In the genomic region with DNA sequence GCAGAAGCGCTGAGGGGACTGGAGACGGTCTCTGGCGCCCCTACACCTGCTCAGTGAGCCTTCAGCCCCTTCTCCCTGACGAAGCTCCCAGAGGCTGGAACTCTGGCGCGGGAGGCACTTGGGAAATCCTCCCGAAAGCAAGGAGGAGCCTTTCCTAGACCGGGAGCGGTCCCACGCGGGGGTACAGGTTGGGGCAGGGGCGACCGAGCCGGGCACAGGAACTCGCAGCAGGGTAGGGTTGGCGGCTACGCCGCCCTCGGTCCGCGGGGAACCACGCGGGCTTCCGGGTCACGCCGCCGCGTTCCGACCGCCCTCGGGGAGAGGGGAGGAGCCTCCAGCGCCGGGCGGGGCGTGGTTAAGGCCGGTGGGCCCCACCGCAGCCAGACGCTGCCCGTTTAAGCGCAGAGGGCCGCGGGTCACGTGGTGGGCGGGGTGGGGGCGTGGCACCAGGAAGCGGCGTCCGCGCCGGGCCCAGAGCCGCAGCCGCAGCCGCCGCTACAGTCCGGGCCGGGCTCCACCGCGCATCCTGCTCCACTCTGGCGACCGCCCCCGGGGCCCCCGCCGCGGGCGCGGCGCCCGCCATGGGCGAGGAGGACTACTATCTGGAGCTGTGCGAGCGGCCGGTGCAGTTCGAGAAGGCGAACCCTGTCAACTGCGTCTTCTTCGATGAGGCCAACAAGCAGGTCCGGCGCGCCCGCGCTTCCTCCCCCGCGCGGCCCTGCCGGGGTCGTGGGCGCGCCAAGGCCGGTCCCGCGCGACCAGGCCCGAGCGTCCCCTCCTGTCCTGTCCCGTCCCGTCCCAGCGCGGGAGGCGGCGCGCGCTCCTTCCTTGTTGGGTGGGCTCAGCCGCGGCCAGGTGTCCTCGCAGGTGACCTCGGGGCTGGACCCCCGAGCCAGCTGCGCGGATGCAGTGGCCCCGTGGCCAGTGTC, we compare ENCODE assay signal across 8 cellular contexts. TPM values are rescaled to one million over a fixed set of nuclear protein-coding genes. Genes with fewer than 3 reads are reported as not detected.
A peak's percentile ranks its signal among the peaks of the same experiment; 100 is the strongest.
DNase-seq lines count a peak whose midpoint lies in the region; ATAC-seq and TF ChIP-seq lines count a peak whose summit lies in the region.

RMC1 (plus strand) TSS at position 474 of the 929 bp plus-strand sequence; CDS start at position 582, 108 bp downstream.

- H3K27me3 ChIP-seq in CD4-positive, alpha-beta memory T cell (ENCODE audit: insufficient read depth, low read length) = no peaks in the 10 kb centered on the region
- no peaks in the 10 kb centered on the region for H3K27me3 ChIP-seq in lower lobe of right lung (ENCODE audit: low read depth)

- no peaks in the 10 kb centered on the region for H3K9me3 ChIP-seq in CD4-positive, alpha-beta memory T cell (ENCODE audit: control insufficient read depth in 1 of 2, low read length in 2 of 2)
- H3K9me3 ChIP-seq in lower lobe of right lung = no peaks in the 10 kb centered on the region

- no peak for TF ChIP-seq CTCF in activated CD8-positive, alpha-beta T cell treated with anti-CD3 and anti-CD28 coated beads for 36 hours (IDR thresholded peaks at IDR 0.05)
- TF ChIP-seq CTCF in lower lobe of right lung (IDR thresholded peaks at IDR 0.05) = peak; percentile 9

- H3K27me3 Mint-ChIP-seq in CD4-positive, alpha-beta memory T cell = no peaks in the 10 kb centered on the region
- no peaks in the 10 kb centered on the region for H3K27me3 Mint-ChIP-seq in activated CD8-positive, alpha-beta T cell treated with anti-CD3 and anti-CD28 coated beads for 36 hours

- intact Hi-C loops in CD4-positive, alpha-beta memory T cell (cut with micrococcal nuclease) = loop anchor here (1.0 to 5.0 kb wide), 6 partner anchors 51 to 571 kb away; partner anchors contain the start of genes NPC1, RBBP8 and RIOK3
- intact Hi-C loops in activated CD8-positive, alpha-beta T cell treated with anti-CD3 and anti-CD28 coated beads for 36 hours (cut with micrococcal nuclease) = loop anchor here (5.0 kb wide), 1 partner anchor 84 kb away; the partner anchor contains the start of gene NPC1
- intact Hi-C loops in lower lobe of right lung (cut with DNase I) = no loop called here

- peak; percentile 85 for ATAC-seq in GM19397 (IDR thresholded peaks at IDR 0.05; ENCODE audit: unreplicated experiment)
- ATAC-seq in HG03565 (IDR thresholded peaks at IDR 0.05; ENCODE audit: unreplicated experiment) = peak; percentile 64
- peak; percentile 94 for ATAC-seq in activated CD8-positive, alpha-beta T cell treated with anti-CD3 and anti-CD28 coated beads for 36 hours
- peak; percentile 97 to 98 for ATAC-seq in lower lobe of right lung

- H3K4me3 Mint-ChIP-seq in CD4-positive, alpha-beta memory T cell = peak within 1 kb of the TSS; percentile 89 to 97 (median 94)
- H3K4me3 Mint-ChIP-seq in activated CD8-positive, alpha-beta T cell treated with anti-CD3 and anti-CD28 coated beads for 36 hours = peak within 1 kb of the TSS; percentile 97

- H3K27ac ChIP-seq in CD4-positive, alpha-beta memory T cell (ENCODE audit: low read depth, low read length) = peak within 1 kb of the TSS; percentile 82
- H3K27ac ChIP-seq in lower lobe of right lung = peak within 1 kb of the TSS; percentile 96

- peaks cover 7% of the 10 kb centered on the region for H3K36me3 ChIP-seq in CD4-positive, alpha-beta memory T cell (ENCODE audit: insufficient read depth, low read length)
- peaks cover 22% of the 10 kb centered on the region for H3K36me3 ChIP-seq in lower lobe of right lung

- peaks cover 32 to 71% (median 50%) of the 10 kb centered on the region in 4 donors for H3K4me1 Mint-ChIP-seq in CD4-positive, alpha-beta memory T cell
- H3K4me1 Mint-ChIP-seq in activated CD8-positive, alpha-beta T cell treated with anti-CD3 and anti-CD28 coated beads for 36 hours (ENCODE audit: low read depth) = peaks cover 36% of the 10 kb centered on the region

- peaks cover 48% of the 10 kb centered on the region for H3K4me1 ChIP-seq in CD4-positive, alpha-beta memory T cell (ENCODE audit: insufficient read depth, low read length)
- H3K4me1 ChIP-seq in lower lobe of right lung = peaks cover 41% of the 10 kb centered on the region

- H3K9me3 Mint-ChIP-seq in CD4-positive, alpha-beta memory T cell = no peaks in the 10 kb centered on the region
- H3K9me3 Mint-ChIP-seq in activated CD8-positive, alpha-beta T cell treated with anti-CD3 and anti-CD28 coated beads for 36 hours = no peaks in the 10 kb centered on the region

- peak within 1 kb of the TSS; percentile 91 to 98 (median 96) for H3K27ac Mint-ChIP-seq in CD4-positive, alpha-beta memory T cell
- peak within 1 kb of the TSS; percentile 89 for H3K27ac Mint-ChIP-seq in activated CD8-positive, alpha-beta T cell treated with anti-CD3 and anti-CD28 coated beads for 36 hours

- peak; percentile 94 to 96 (median 95) for DNase-seq in CD4-positive, alpha-beta memory T cell
- peak; percentile 46 for DNase-seq in NCI-H82 treated with DMSO at 0.1 percent for 48 hours (lab: John Stamatoyannopoulos, UW; ENCODE audit: unreplicated experiment)
- DNase-seq in activated CD8-positive, alpha-beta T cell treated with anti-CD3 and anti-CD28 coated beads for 36 hours = peak; percentile 97
- peak; percentile 98 for DNase-seq in ecto neural progenitor cell (ENCODE audit: low spot score)
- peak; percentile 99 for DNase-seq in lower lobe of right lung
- DNase-seq in stimulated activated CD4-positive, alpha-beta T cell treated with anti-CD3 and anti-CD28 coated beads, TNF-alpha, amount 100 ng/mL, for 1 hour (ENCODE audit: low read depth in 3 of 3, low spot score in 1 of 3) = peak; percentile 93 to 99 (median 97)

- H3K36me3 Mint-ChIP-seq in CD4-positive, alpha-beta memory T cell = peaks cover 21 to 33% of the 10 kb centered on the region in 2 donors
- peaks cover 11% of the 10 kb centered on the region for H3K36me3 Mint-ChIP-seq in activated CD8-positive, alpha-beta T cell treated with anti-CD3 and anti-CD28 coated beads for 36 hours (ENCODE audit: low read depth)

- POLR2A ChIA-PET in CD4-positive, alpha-beta memory T cell (lab: Charles Lee; ENCODE audit: partially characterized antibody) = interaction anchor here (0.6 to 2.9 kb wide), 13 partner anchors 8 to 325 kb away, joined by 3 to 12 read pairs (median 3); partner anchors contain the start of genes NPC1 and RIOK3
- POLR2A ChIA-PET in activated CD8-positive, alpha-beta T cell treated with anti-CD3 and anti-CD28 coated beads for 36 hours (lab: Charles Lee) = interaction anchor here (1.1 to 3.5 kb wide), 7 partner anchors 10 to 82 kb away, joined by 4 to 11 read pairs (median 6); partner anchors contain the start of genes NPC1 and RIOK3

- CTCF ChIA-PET in CD4-positive, alpha-beta memory T cell (lab: Charles Lee; ENCODE audit: partially characterized antibody) = interaction anchor here (1.1 to 3.6 kb wide), 4 partner anchors 12 to 87 kb away, joined by 3 to 27 read pairs (median 7); no protein-coding TSS in a partner anchor
- CTCF ChIA-PET in activated CD8-positive, alpha-beta T cell treated with anti-CD3 and anti-CD28 coated beads for 36 hours (lab: Charles Lee) = interaction anchor here (0.6 to 1.8 kb wide), 5 partner anchors 11 to 23 kb away, joined by 3 to 5 read pairs (median 4); no protein-coding TSS in a partner anchor

- H3K4me3 ChIP-seq in CD4-positive, alpha-beta memory T cell (ENCODE audit: low read length in 2 of 2) = peak within 1 kb of the TSS; percentile 84 to 85
- H3K4me3 ChIP-seq in lower lobe of right lung = peak within 1 kb of the TSS; percentile 97

RNA-seq across cellular contexts. Expression of gene RMC1, which starts in this region (rescaled TPM):
- total RNA-seq in CD4-positive, alpha-beta memory T cell = 10 to 100 TPM; 56.6 TPM
- polyA plus RNA-seq in CD4-positive, alpha-beta memory T cell = 10 to 100 TPM; 42.7 to 45.8 TPM
- 10 to 100 TPM; 26.1 to 28.5 TPM for total RNA-seq in activated CD8-positive, alpha-beta T cell treated with anti-CD3 and anti-CD28 coated beads for 36 hours
- 34.2 TPM for total RNA-seq in lower lobe of right lung

Comparison
In these comparisons a context has a peak if more than half of its experiments do, and no peak if none do; other contexts are left out.
1. Peak in every context shown above with its lines: DNase-seq, ATAC-seq, H3K4me3 ChIP-seq and H3K27ac ChIP-seq.
2. DNase-seq: peak in every context shown above with its lines; median percentile 99 in lower lobe of right lung; 98 in ecto neural progenitor cell; 97 in activated CD8-positive, alpha-beta T cell treated with anti-CD3 and anti-CD28 coated beads for 36 hours; 97 in stimulated activated CD4-positive, alpha-beta T cell treated with anti-CD3 and anti-CD28 coated beads, TNF-alpha, amount 100 ng/mL, for 1 hour; 95 in CD4-positive, alpha-beta memory T cell; 46 in NCI-H82 treated with DMSO at 0.1 percent for 48 hours.